In genomic region chr2:96124406-96125265, GRCh38 we compare ENCODE assay signal across 22 cellular contexts. TPM values are rescaled to one million over a fixed set of nuclear protein-coding genes. Genes with fewer than 3 reads are reported as not detected.
DNase-seq lines count a peak whose midpoint lies in the region; ATAC-seq, FAIRE-seq and TF ChIP-seq lines count a peak whose summit lies in the region.
"Had no signal": no experiment of that assay in that cellular context is flagged by ENCODE, and none has a peak within 500 bp of the region (broad histone marks: within the 10 kb centered on the region; RNA-seq: fewer than 3 reads in every experiment).

No MANE protein-coding gene starts in this region.

- H3K4me2 ChIP-seq in HCT116 (ENCODE audit: low read length) (no peak overlapping the region), neuronal stem cell (ENCODE audit: insufficient read depth, low read length, poor library complexity, severe bottlenecking) (no peak overlapping the region)
- H3K4me2 ChIP-seq: KMS-11 had no signal

- intact Hi-C loops in HCT116 (cut with micrococcal nuclease): no loop called here

- no peak for TF ChIP-seq RAD21 in HCT116 (IDR thresholded peaks at IDR 0.05; ENCODE audit: low read depth)

- peak overlapping the region; percentile 25 for H3K23ac ChIP-seq in neuronal stem cell (ENCODE audit: low read depth, low read length, poor library complexity)

- H3K27me3 Mint-ChIP-seq in central memory CD8-positive, alpha-beta T cell: peaks cover 23% of the 10 kb centered on the region

- H3K9ac ChIP-seq in HCT116 (ENCODE audit: low read length) (no peak overlapping the region), neuronal stem cell (ENCODE audit: low read depth, low read length, poor library complexity) (no peak overlapping the region)
- H3K9ac ChIP-seq: KMS-11 had no signal

- H3K4me1 ChIP-seq in HCT116 (ENCODE audit: control insufficient read depth in 1 of 2, insufficient read depth in 2 of 2, low read length in 2 of 2) (no peaks in the 10 kb centered on the region), neuronal stem cell (ENCODE audit: control insufficient read depth in 2 of 2, insufficient read depth in 1 of 2, low read depth in 1 of 2, low read length in 2 of 2) (peaks cover 0 to 6% of the 10 kb centered on the region in 2 donors)
- H3K4me1 ChIP-seq: BE2C had no signal

- no peaks in the 10 kb centered on the region for H3K9me2 ChIP-seq in HCT116 (ENCODE audit: insufficient read depth)

- no peak overlapping the region for H2AFZ ChIP-seq in HCT116 (ENCODE audit: low read depth, low read length, poor library complexity, severe bottlenecking)
- H2AFZ ChIP-seq in neuronal stem cell (ENCODE audit: low read length): no peak overlapping the region

- H3K18ac ChIP-seq in neuronal stem cell (ENCODE audit: low read length): peak overlapping the region; percentile 53

- no peak overlapping the region for H3K4ac ChIP-seq in neuronal stem cell (ENCODE audit: low read length)

- H2BK120ac ChIP-seq in neuronal stem cell (ENCODE audit: low read depth, low read length): no peak overlapping the region

- H4K20me1 ChIP-seq in HCT116 (ENCODE audit: insufficient read depth): no peaks in the 10 kb centered on the region

- CTCF ChIA-PET in HCT116 (lab: Charles Lee): no interaction called here

- BruUV-seq in HCT116 (replicated peaks; lab: Mats Ljungman, UMichigan): no TSS peak

- H2BK12ac ChIP-seq in neuronal stem cell (ENCODE audit: low read length): no peak overlapping the region

- H3K79me2 ChIP-seq in HCT116 (ENCODE audit: insufficient read depth, low read length): no peaks in the 10 kb centered on the region

- no peak for FAIRE-seq in GM12892 (lab: Jason Lieb, UNC)
- FAIRE-seq: A204.1, GM19239 had no signal

- no peak overlapping the region for H4K91ac ChIP-seq in neuronal stem cell (ENCODE audit: low read depth, low read length, poor library complexity)

- TF ChIP-seq POLR2A in GM12892 (IDR thresholded peaks at IDR 0.05; ENCODE audit: low read depth, low read length): 0 out of 2 replicates have a peak, but pooled peaks have one; percentile 15
- no peak for TF ChIP-seq POLR2A in HCT116 (IDR thresholded peaks at IDR 0.05; ENCODE audit: borderline replicate concordance, extremely low read depth, insufficient read depth, insufficient read length)

- H3K27ac Mint-ChIP-seq in central memory CD8-positive, alpha-beta T cell (ENCODE audit: low read depth): peak overlapping the region; percentile 10
- H3K27ac Mint-ChIP-seq: CD4-positive, alpha-beta T cell; HFFc6 had no signal

- peak overlapping the region; percentile 19 for H2BK5ac ChIP-seq in neuronal stem cell (ENCODE audit: low read length)

- H3K4me3 Mint-ChIP-seq in central memory CD8-positive, alpha-beta T cell: no peak overlapping the region
- H3K4me3 Mint-ChIP-seq: CD4-positive, alpha-beta T cell; HFFc6 had no signal

- POLR2A ChIA-PET in HCT116 (lab: Charles Lee): no interaction called here

- DNase-seq in GM12892 (ENCODE audit: insufficient read length): no peak
- no peak for DNase-seq in HCT116 (ENCODE audit: low read depth, low spot score)
- DNase-seq in central memory CD8-positive, alpha-beta T cell (ENCODE audit: low spot score in 2 of 2): no peak
- DNase-seq in neuronal stem cell (ENCODE audit: low spot score): no peak
- DNase-seq in stimulated activated naive CD4-positive, alpha-beta T cell treated with Interleukin-2 at 50 U/mL for 16 hours (lab: John Stamatoyannopoulos, UW): no peak
- DNase-seq in COLO829 (ENCODE audit: low spot score): no peak
- DNase-seq: ACHN; BE2C; C1 segment of cervical spinal cord; CD4-positive, alpha-beta T cell; DMS153; DMS79; GDM1; HCEC 1CT; HFFc6 had no signal

- H3K27ac ChIP-seq in HCT116 (ENCODE audit: low read depth, low read length): no peak overlapping the region
- no peak overlapping the region for H3K27ac ChIP-seq in neuronal stem cell (replicated peaks; ENCODE audit: low read length)
- H3K27ac ChIP-seq: KMS-11 had no signal

- H2BK15ac ChIP-seq in neuronal stem cell (ENCODE audit: low read length): no peak overlapping the region

- H3K9me3 ChIP-seq in HCT116 (ENCODE audit: control insufficient read depth in 1 of 2, insufficient read depth in 1 of 2, low read depth in 1 of 2, low read length in 2 of 2) (no peaks in the 10 kb centered on the region), neuronal stem cell (replicated peaks in 1 of 2; ENCODE audit: control insufficient read depth in 2 of 2, insufficient read depth in 1 of 2, low read depth in 1 of 2, low read length in 2 of 2) (no peaks in the 10 kb centered on the region)
- H3K9me3 ChIP-seq: BE2C had no signal

- H2AK5ac ChIP-seq in neuronal stem cell (ENCODE audit: low read depth, low read length): peak overlapping the region; percentile 54

- peaks cover 17% of the 10 kb centered on the region for H3K4me1 Mint-ChIP-seq in central memory CD8-positive, alpha-beta T cell

- H3K36me3 Mint-ChIP-seq in central memory CD8-positive, alpha-beta T cell (ENCODE audit: insufficient read depth): peaks cover 18% of the 10 kb centered on the region

- no peak overlapping the region for H3K4me3 ChIP-seq in HCT116 (replicated peaks in 1 of 2; ENCODE audit: low read depth in 1 of 2, low read length in 2 of 2)
- H3K4me3 ChIP-seq in neuronal stem cell (ENCODE audit: low read length in 2 of 2): no peak overlapping the region

- H3K36me3 ChIP-seq in HCT116 (ENCODE audit: control insufficient read depth in 1 of 2, insufficient read depth in 2 of 2, low read length in 2 of 2): no peaks in the 10 kb centered on the region
- no peaks in the 10 kb centered on the region for H3K36me3 ChIP-seq in neuronal stem cell (replicated peaks in 1 of 2; ENCODE audit: control insufficient read depth in 2 of 2, insufficient read depth in 2 of 2, low read length in 2 of 2)
- H3K36me3 ChIP-seq: BE2C had no signal

- no peaks in the 10 kb centered on the region for H3K9me3 Mint-ChIP-seq in central memory CD8-positive, alpha-beta T cell
- H3K9me3 Mint-ChIP-seq: CD4-positive, alpha-beta T cell; HFFc6 had no signal

- H3K27me3 ChIP-seq in HCT116 (ENCODE audit: insufficient read depth, low read length): 0 out of 2 replicates have a peak, but pooled peaks cover 3% of the 10 kb centered on the region
- H3K27me3 ChIP-seq in neuronal stem cell (ENCODE audit: control insufficient read depth in 3 of 3, insufficient read depth in 3 of 3, low read depth in 1 of 3, low read length in 3 of 3): peaks cover 0 to 56% (median 0%) of the 10 kb centered on the region in 3 experiments
- H3K27me3 ChIP-seq: BE2C had no signal

- H3K79me1 ChIP-seq in neuronal stem cell (ENCODE audit: low read depth, low read length): no peaks in the 10 kb centered on the region

- peak; percentile 52; the same call in 1 of the 2 replicates for ATAC-seq in HCT116
- ATAC-seq in central memory CD8-positive, alpha-beta T cell (replicated peaks; ENCODE audit: extremely low read depth, poor library complexity, severe bottlenecking): no peak
- ATAC-seq in HG03280 (IDR thresholded peaks at IDR 0.05; ENCODE audit: unreplicated experiment): no peak
- ATAC-seq in HG03108 (IDR thresholded peaks at IDR 0.05; ENCODE audit: unreplicated experiment): no peak

- WGBS in neuronal stem cell (ENCODE audit: extremely low coverage in 2 of 2, insufficient read length in 2 of 2, insufficient replicate concordance in 1 of 2), 2 donors: no CpG with 5 or more reads among the region's 14 CpGs

- no peak for TF ChIP-seq CTCF in HCT116 (IDR thresholded peaks at IDR 0.05 in 2 of 3, conservative IDR thresholded peaks at IDR 0.05 in 1 of 3; ENCODE audit: borderline replicate concordance in 1 of 3, insufficient read depth in 1 of 3, low read depth in 2 of 3, low read length in 2 of 3)

- RAD21 ChIA-PET in HCT116 (lab: Charles Lee; ENCODE audit: low non-redundant PET in 1 of 2, low total read pairs in 2 of 2, uncharacterized antibody in 2 of 2, unreplicated experiment in 2 of 2): no interaction called here

- peak overlapping the region; percentile 7 for H4K8ac ChIP-seq in neuronal stem cell (ENCODE audit: low read depth, low read length)

- H3K14ac ChIP-seq in neuronal stem cell (ENCODE audit: low read length): peak overlapping the region; percentile 66

TF ChIP-seq in HCT116, 20 proteins besides CTCF, POLR2A, EP300 and RAD21 (continues in another document):
- TF ChIP-seq REST (IDR thresholded peaks at IDR 0.05; ENCODE audit: low read depth): no peak
- no peak for TF ChIP-seq ZFX (IDR thresholded peaks at IDR 0.05)
- TF ChIP-seq ZNF274 (IDR thresholded peaks at IDR 0.05; ENCODE audit: low read depth, low read length): no peak

RNA-seq across cellular contexts. Expression of gene ADRA2B, which starts 8.3 kb away (rescaled TPM):
- polyA plus RNA-seq in GM12892 (2012; ENCODE audit: missing spikeins): not detected
- total RNA-seq in HCT116 (2021; ENCODE audit: unreplicated experiment): 0.47 TPM
- 0.21 and 0.27 TPM in 2 replicates for polyA plus RNA-seq in HCT116 (2012)
- polyA plus RNA-seq in neuronal stem cell (2013, experiment 1 of 2): 3.6 TPM
- 3.7 TPM for polyA plus RNA-seq in neuronal stem cell (2013, experiment 2 of 2)
- total RNA-seq: Daoy, H4, HFFc6 had no signal

RNA-seq across cellular contexts. Expression of gene ASTL, which starts 13.7 kb away (rescaled TPM):
- 1.3 TPM for polyA plus RNA-seq in GM12892 (2012; ENCODE audit: missing spikeins)
- 0.34 TPM for total RNA-seq in HCT116 (2021; ENCODE audit: unreplicated experiment)
- 0.09 and 0.56 TPM in 2 replicates for polyA plus RNA-seq in HCT116 (2012)
- not detected for polyA plus RNA-seq in neuronal stem cell (2013, experiment 1 of 2)
- 0.04 TPM for polyA plus RNA-seq in neuronal stem cell (2013, experiment 2 of 2)
- total RNA-seq: Daoy, H4 had no signal

RNA-seq across cellular contexts. Expression of gene DUSP2, which starts 20.6 kb away (rescaled TPM):
- polyA plus RNA-seq in GM12892 (2012; ENCODE audit: missing spikeins): 160 TPM
- total RNA-seq in HCT116 (2021; ENCODE audit: unreplicated experiment): 24.5 TPM
- 21.5 and 25.6 TPM in 2 replicates for polyA plus RNA-seq in HCT116 (2012)
- 0.59 TPM for polyA plus RNA-seq in neuronal stem cell (2013, experiment 1 of 2)
- 0.58 TPM for polyA plus RNA-seq in neuronal stem cell (2013, experiment 2 of 2)
